Comparison of ENCODE assay signal across 14 cellular contexts in the genomic region with DNA sequence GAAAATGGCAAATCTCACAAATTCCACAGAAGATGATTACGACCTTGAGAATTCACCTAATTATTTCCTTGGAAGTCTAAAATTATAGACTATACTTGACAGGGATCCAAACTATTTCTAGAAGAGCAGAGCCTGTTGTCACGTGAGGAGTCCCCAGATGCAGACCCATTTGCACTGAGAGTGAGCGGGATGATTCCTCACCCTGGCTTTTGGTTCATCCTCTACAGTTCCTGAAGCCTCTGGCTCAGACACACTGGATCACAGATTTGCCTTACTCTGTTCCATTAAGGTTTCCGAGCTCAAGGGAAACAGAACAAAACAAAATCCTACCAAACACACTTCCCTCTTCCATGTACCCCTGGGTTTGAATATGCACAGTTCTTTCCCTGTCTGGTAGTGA.
"Had no signal": no experiment of that assay in that cellular context is flagged by ENCODE, and none has a peak within 500 bp of the region (broad histone marks: within the 10 kb centered on the region; RNA-seq: fewer than 3 reads in every experiment).

No MANE protein-coding gene starts in this region.

- H3K27ac Mint-ChIP-seq: activated CD4-positive, alpha-beta memory T cell treated with anti-CD3 and anti-CD28 coated beads for 36 hours; activated naive CD8-positive, alpha-beta T cell; activated T-helper 1 cell treated with anti-CD3 and anti-CD28 coated beads, Interleukin-12 subunit alpha, Interleukin-12 subunit beta, Interleukin-2, Interleukin-4 antibody, amounts not matched to agents 30 ng/mL and 10 ng/mL and 1 ng/mL, durations not matched to agents 14 hours and 24 hours and 36 hours; memory B cell; naive thymus-derived CD8-positive, alpha-beta T cell; T-helper 2 cell treated with Interferon-gamma antibody and Interleukin-4, amounts not matched to agents 5 μg/mL and 100 μg/mL, for 36 hours had no signal

- H3K9me3 ChIP-seq: neutrophil had no signal

- H3K27me3 ChIP-seq: dorsolateral prefrontal cortex, left lung, neutrophil had no signal

- H3K9me3 Mint-ChIP-seq: activated T-helper 1 cell treated with anti-CD3 and anti-CD28 coated beads, Interleukin-12 subunit alpha, Interleukin-12 subunit beta, Interleukin-2, Interleukin-4 antibody, amounts not matched to agents 30 ng/mL and 10 ng/mL and 1 ng/mL, durations not matched to agents 14 hours and 24 hours and 36 hours had no signal

- H3K9ac ChIP-seq: parathyroid adenoma, SK-N-SH had no signal

- H3K4me1 Mint-ChIP-seq: memory B cell had no signal

- H3K79me2 ChIP-seq: parathyroid adenoma had no signal

- H2AFZ ChIP-seq: parathyroid adenoma had no signal

- H3K4me2 ChIP-seq: SK-N-SH had no signal

- H3K4me3 ChIP-seq: dorsolateral prefrontal cortex, left lung had no signal

- H3K36me3 ChIP-seq: left lung, neutrophil had no signal

- H3K4me3 Mint-ChIP-seq: activated CD4-positive, alpha-beta memory T cell treated with anti-CD3 and anti-CD28 coated beads for 36 hours; activated naive CD8-positive, alpha-beta T cell; activated T-helper 1 cell treated with anti-CD3 and anti-CD28 coated beads, Interleukin-12 subunit alpha, Interleukin-12 subunit beta, Interleukin-2, Interleukin-4 antibody, amounts not matched to agents 30 ng/mL and 10 ng/mL and 1 ng/mL, durations not matched to agents 14 hours and 24 hours and 36 hours; memory B cell; naive thymus-derived CD8-positive, alpha-beta T cell; T-helper 2 cell treated with Interferon-gamma antibody and Interleukin-4, amounts not matched to agents 5 μg/mL and 100 μg/mL, for 36 hours had no signal

- DNase-seq: activated CD4-positive, alpha-beta memory T cell treated with anti-CD3 and anti-CD28 coated beads for 36 hours; activated T-cell treated with anti-CD3 and anti-CD28 coated beads for 4 hours; dorsolateral prefrontal cortex; left lung; naive thymus-derived CD8-positive, alpha-beta T cell; SK-N-SH; stimulated activated naive CD8-positive, alpha-beta T cell treated with anti-CD3 and anti-CD28 coated beads, Interleukin-15, Interleukin-2, amounts not matched to agents 100 U/mL and 50 U/mL, for 24 hours had no signal

- H3K4me1 ChIP-seq: left lung, parathyroid adenoma had no signal

- H3K27me3 Mint-ChIP-seq: activated CD4-positive, alpha-beta memory T cell treated with anti-CD3 and anti-CD28 coated beads for 36 hours; activated naive CD8-positive, alpha-beta T cell; naive thymus-derived CD8-positive, alpha-beta T cell had no signal

- H3K27ac ChIP-seq: dorsolateral prefrontal cortex, epithelial cell of prostate, left lung, neutrophil, parathyroid adenoma had no signal

- H3K36me3 Mint-ChIP-seq: activated CD4-positive, alpha-beta memory T cell treated with anti-CD3 and anti-CD28 coated beads for 36 hours had no signal
